In the genomic region with DNA sequence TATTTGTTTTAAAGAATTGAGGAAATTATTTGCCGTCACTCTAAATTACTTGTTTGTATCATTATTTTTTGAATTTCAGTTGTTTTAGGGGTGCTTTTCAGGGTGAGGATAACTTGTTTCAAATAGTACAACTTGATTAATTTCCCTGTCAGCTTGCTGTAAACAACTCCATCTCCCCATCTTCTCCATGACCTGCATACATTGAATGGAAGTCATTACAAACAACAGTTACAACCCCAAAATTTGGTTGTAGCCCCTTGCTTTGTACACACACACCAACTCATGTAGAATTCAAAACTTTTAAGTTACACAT, we compare ENCODE assay signal across 10 cellular contexts. TPM values are rescaled to one million over a fixed set of nuclear protein-coding genes. Genes with fewer than 3 reads are reported as not detected.
DNase-seq lines count a peak whose midpoint lies in the region; ATAC-seq, FAIRE-seq and TF ChIP-seq lines count a peak whose summit lies in the region.
"Had no signal": no experiment of that assay in that cellular context is flagged by ENCODE, and none has a peak within 500 bp of the region (broad histone marks: within the 10 kb centered on the region; RNA-seq: fewer than 3 reads in every experiment).

No MANE protein-coding gene starts in this region.

- peaks cover 30% of the 10 kb centered on the region for H3K4me1 ChIP-seq in HUES64 (ENCODE audit: insufficient read depth, low read length)

- H3K27me3 ChIP-seq in HUES64 (ENCODE audit: insufficient read depth, low read length) (no peaks in the 10 kb centered on the region), bronchial epithelial cell (ENCODE audit: control insufficient read depth, insufficient read depth, low read length) (no peaks in the 10 kb centered on the region)

- ATAC-seq in natural killer cell treated with Interleukin-12 subunit alpha and Interleukin-12 subunit beta and Interleukin-15 and Interleukin-18, amount 100 ng/mL, for 72 hours = no peak
- ATAC-seq in GM18873 (IDR thresholded peaks at IDR 0.05; ENCODE audit: low FRiP score, unreplicated experiment) = no peak
- ATAC-seq: left colon had no signal

- H3K9me3 ChIP-seq in HUES64 (ENCODE audit: insufficient read depth, low read depth, low read length) = no peaks in the 10 kb centered on the region

- TF ChIP-seq CTCF in CD14-positive monocyte (IDR thresholded peaks at IDR 0.05) (no peak), bronchial epithelial cell (IDR thresholded peaks at IDR 0.05; ENCODE audit: insufficient read depth, low read length, severe bottlenecking) (no peak)

- H3K36me3 Mint-ChIP-seq in CD14-positive monocyte = peaks cover 23 to 27% of the 10 kb centered on the region in 2 donors
- H3K36me3 Mint-ChIP-seq in natural killer cell treated with Interleukin-12 subunit alpha and Interleukin-12 subunit beta and Interleukin-15 and Interleukin-18, amount 100 ng/mL, for 72 hours = peaks cover 17% of the 10 kb centered on the region

- no peaks in the 10 kb centered on the region for H3K27me3 Mint-ChIP-seq in CD14-positive monocyte (ENCODE audit: low read depth in 3 of 3)
- H3K27me3 Mint-ChIP-seq in natural killer cell treated with Interleukin-12 subunit alpha and Interleukin-12 subunit beta and Interleukin-15 and Interleukin-18, amount 100 ng/mL, for 72 hours = peaks cover 0 to 8% of the 10 kb centered on the region in 2 donors

- peak overlapping the region in 1 of 7 donors; percentile 88 for H3K27ac Mint-ChIP-seq in CD14-positive monocyte
- peak overlapping the region; percentile 87 to 91 for H3K27ac Mint-ChIP-seq in natural killer cell treated with Interleukin-12 subunit alpha and Interleukin-12 subunit beta and Interleukin-15 and Interleukin-18, amount 100 ng/mL, for 72 hours

- H3K4me3 Mint-ChIP-seq in CD14-positive monocyte = peak overlapping the region; percentile 91 to 97
- H3K4me3 Mint-ChIP-seq in natural killer cell treated with Interleukin-12 subunit alpha and Interleukin-12 subunit beta and Interleukin-15 and Interleukin-18, amount 100 ng/mL, for 72 hours = peak overlapping the region; percentile 93

- no peak overlapping the region for H3K27ac ChIP-seq in HUES64 (ENCODE audit: low read depth, low read length)

- WGBS in HUES64 = no CpG with 5 or more reads among the region's 1 CpG

- H3K4me3 ChIP-seq in HUES64 (ENCODE audit: low read length) (peak overlapping the region; percentile 93), bronchial epithelial cell (ENCODE audit: low read depth, low read length) (peak overlapping the region; percentile 79)

- no peak for DNase-seq in CD14-positive monocyte (ENCODE audit: low spot score)
- DNase-seq in bronchial epithelial cell (ENCODE audit: low read depth) = no peak
- DNase-seq in natural killer cell treated with Interleukin-12 subunit alpha and Interleukin-12 subunit beta and Interleukin-15 and Interleukin-18, amount 100 ng/mL, for 72 hours (ENCODE audit: low spot score) = no peak
- DNase-seq in cerebellar cortex (ENCODE audit: low spot score) = no peak
- DNase-seq in stimulated activated naive CD4-positive, alpha-beta T cell treated with Interleukin-2 at 50 U/mL for 16 hours (lab: John Stamatoyannopoulos, UW) = no peak
- DNase-seq in LoVo (ENCODE audit: low spot score) = no peak
- DNase-seq: left colon, SHP77 treated with DMSO at 0.1 percent for 48 hours had no signal

- intact Hi-C loops in CD14-positive monocyte (cut with micrococcal nuclease) = no loop called here

- H3K36me3 ChIP-seq in HUES64 (ENCODE audit: insufficient read depth, low read length) (peaks cover 34% of the 10 kb centered on the region), bronchial epithelial cell (ENCODE audit: control insufficient read depth, insufficient read depth, low read length) (peaks cover 6% of the 10 kb centered on the region)

- no peak for FAIRE-seq in bronchial epithelial cell (lab: Jason Lieb, UNC)

- no peaks in the 10 kb centered on the region for H3K9me3 Mint-ChIP-seq in CD14-positive monocyte
- H3K9me3 Mint-ChIP-seq in natural killer cell treated with Interleukin-12 subunit alpha and Interleukin-12 subunit beta and Interleukin-15 and Interleukin-18, amount 100 ng/mL, for 72 hours = no peaks in the 10 kb centered on the region

- peaks cover 19% of the 10 kb centered on the region for H3K4me1 Mint-ChIP-seq in CD14-positive monocyte
- peaks cover 23 to 33% of the 10 kb centered on the region in 2 donors for H3K4me1 Mint-ChIP-seq in natural killer cell treated with Interleukin-12 subunit alpha and Interleukin-12 subunit beta and Interleukin-15 and Interleukin-18, amount 100 ng/mL, for 72 hours (ENCODE audit: low read depth in 2 of 2)

- H3K9ac ChIP-seq in HUES64 (ENCODE audit: low read depth, low read length) = no peak overlapping the region

RNA-seq across cellular contexts. Expression of a gene that starts 1.4 kb away (rescaled TPM):
- polyA plus RNA-seq in CD14-positive monocyte = 1 to 10 TPM; 4.8 to 7.0 TPM
- polyA plus RNA-seq in HUES64 (2013, experiment 1 of 2) = 10.0 TPM
- polyA plus RNA-seq in HUES64 (2013, experiment 2 of 2) = 10.6 TPM
- total RNA-seq in bronchial epithelial cell = 24.2 and 29.0 TPM in 2 replicates
- 10 to 100 TPM in 1 of 2 donors, 1 to 10 TPM in 1; 8.4 to 14.5 TPM for total RNA-seq in natural killer cell treated with Interleukin-12 subunit alpha and Interleukin-12 subunit beta and Interleukin-15 and Interleukin-18, amount 100 ng/mL, for 72 hours
